Comparison of ENCODE assay signal across 1 cellular context in genomic region chr19:3055741-3056453, GRCh38.
TF ChIP-seq lines count a peak whose summit lies in the region.

No MANE protein-coding gene starts in this region.

TF ChIP-seq in K562, 482 proteins besides CTCF, POLR2A, EP300 and RAD21:
- TF ChIP-seq POLR2G (IDR thresholded peaks at IDR 0.05; ENCODE audit: low read depth, low read length) (peak; percentile 57; the same call in 1 of the 2 replicates), RBFOX2 (IDR thresholded peaks at IDR 0.05; ENCODE audit: low read depth, low read length) (peak; percentile 51), ZNF124 (CRISPR knock-in tag; IDR thresholded peaks at IDR 0.05) (no peak), SAP30 (IDR thresholded peaks at IDR 0.05; ENCODE audit: borderline replicate concordance, insufficient read depth, low read depth, low read length, poor library complexity, severe bottlenecking) (no peak), NFIC (IDR thresholded peaks at IDR 0.05) (peak; percentile 50; the same call in 1 of the 2 replicates)
- TF ChIP-seq, protein P1, sequence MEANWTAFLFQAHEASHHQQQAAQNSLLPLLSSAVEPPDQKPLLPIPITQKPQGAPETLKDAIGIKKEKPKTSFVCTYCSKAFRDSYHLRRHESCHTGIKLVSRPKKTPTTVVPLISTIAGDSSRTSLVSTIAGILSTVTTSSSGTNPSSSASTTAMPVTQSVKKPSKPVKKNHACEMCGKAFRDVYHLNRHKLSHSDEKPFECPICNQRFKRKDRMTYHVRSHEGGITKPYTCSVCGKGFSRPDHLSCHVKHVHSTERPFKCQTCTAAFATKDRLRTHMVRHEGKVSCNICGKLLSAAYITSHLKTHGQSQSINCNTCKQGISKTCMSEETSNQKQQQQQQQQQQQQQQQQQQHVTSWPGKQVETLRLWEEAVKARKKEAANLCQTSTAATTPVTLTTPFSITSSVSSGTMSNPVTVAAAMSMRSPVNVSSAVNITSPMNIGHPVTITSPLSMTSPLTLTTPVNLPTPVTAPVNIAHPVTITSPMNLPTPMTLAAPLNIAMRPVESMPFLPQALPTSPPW (CRISPR knock-in tag; IDR thresholded peaks at IDR 0.05) = peak; percentile 35; the same call in 1 of the 2 replicates
